In the genomic region with DNA sequence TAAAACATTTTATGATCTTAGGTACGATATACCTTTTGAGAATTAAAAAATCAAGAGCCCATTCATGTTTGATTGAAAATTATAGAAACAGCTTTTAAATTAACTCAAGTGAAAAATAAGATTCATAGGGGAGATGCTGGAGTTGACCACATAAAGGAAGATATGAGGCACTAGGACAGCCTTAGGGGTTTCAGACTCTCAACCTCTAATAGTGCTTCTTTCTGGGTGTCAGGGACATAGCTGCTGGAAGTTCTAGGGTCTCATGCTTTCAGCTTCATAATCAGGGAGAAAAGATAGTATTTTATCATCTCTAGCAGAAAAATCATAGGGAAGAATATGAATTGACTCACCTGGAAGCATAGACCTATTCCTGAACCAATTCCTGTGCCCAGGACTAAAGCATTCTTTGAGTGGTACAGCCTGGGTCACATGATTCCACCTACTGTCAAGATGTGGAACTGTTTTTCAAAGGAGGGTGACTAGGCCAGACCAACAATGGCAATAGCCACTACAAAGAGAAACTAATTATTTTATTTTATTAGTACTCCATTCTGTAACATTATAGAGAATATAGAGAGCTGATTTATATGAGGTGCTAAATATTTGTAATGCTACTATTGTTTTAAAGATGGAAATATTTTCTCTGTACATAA, we compare ENCODE assay signal across 8 cellular contexts. TPM values are rescaled to one million over a fixed set of nuclear protein-coding genes. Genes with fewer than 3 reads are reported as not detected.
A peak's percentile ranks its signal among the peaks of the same experiment; 100 is the strongest.
DNase-seq lines count a peak whose midpoint lies in the region; ATAC-seq and TF ChIP-seq lines count a peak whose summit lies in the region.

No MANE protein-coding gene starts in this region.

- no peak overlapping the region for H3K4me3 ChIP-seq in HEK293 (ENCODE audit: low read depth, low read length)
- H3K4me3 ChIP-seq in fibroblast of pulmonary artery (replicated peaks; ENCODE audit: low read depth, low read length), result no peak overlapping the region

- no peaks in the 10 kb centered on the region for H3K36me3 ChIP-seq in HEK293 (ENCODE audit: control insufficient read depth in 2 of 2, insufficient read depth in 1 of 2, low read length in 2 of 2)

- no peaks in the 10 kb centered on the region for H3K4me1 Mint-ChIP-seq in T-cell

- H3K4me1 ChIP-seq in HEK293 (ENCODE audit: control insufficient read depth, insufficient read depth, low read length), result no peaks in the 10 kb centered on the region

- no peak overlapping the region for H3K4me3 Mint-ChIP-seq in T-cell

- no peaks in the 10 kb centered on the region for H3K36me3 Mint-ChIP-seq in T-cell

- H3K27ac ChIP-seq in HEK293 (ENCODE audit: extremely low read depth, low read depth, low read length), result no peak overlapping the region

- H3K27ac Mint-ChIP-seq in T-cell, result no peak overlapping the region

- POLR2A ChIA-PET in HEK293 (lab: Yijun Ruan, JAX) (no interaction called here), T-cell (lab: Charles Lee) (no interaction called here)

- peak; percentile 50 for DNase-seq in M059J (ENCODE audit: low read depth)
- peak; percentile 27 for DNase-seq in fibroblast of pulmonary artery (ENCODE audit: low read depth)
- DNase-seq in cortex of kidney (lab: John Stamatoyannopoulos, UW), result no peak
- DNase-seq in mucosa of gallbladder (ENCODE audit: low spot score), result no peak
- DNase-seq in T-cell, result no peak
- no peak for DNase-seq in anterior cingulate cortex (lab: John Stamatoyannopoulos, UW)

- no peaks in the 10 kb centered on the region for H3K9me3 ChIP-seq in HEK293 (ENCODE audit: control insufficient read depth, insufficient read depth, low read depth, low read length)

- TF ChIP-seq CTCF in HEK293 (tag by site-specific recombination; IDR thresholded peaks at IDR 0.05) (no peak), fibroblast of pulmonary artery (IDR thresholded peaks at IDR 0.05; ENCODE audit: low read length, missing control alignments) (peak; percentile 43)

- no peaks in the 10 kb centered on the region for H3K9me3 Mint-ChIP-seq in T-cell

- ATAC-seq in GM18511 (IDR thresholded peaks at IDR 0.05; ENCODE audit: unreplicated experiment), result peak; percentile 94
- no peak for ATAC-seq in T-cell (replicated peaks in 1 of 4)

- CTCF ChIA-PET in HEK293 (lab: Yijun Ruan, JAX), result interaction anchor here (0.6 to 1.5 kb wide), 9 partner anchors 15 to 1441 kb away, joined by 3 to 5 read pairs (median 3); no protein-coding TSS in a partner anchor
- CTCF ChIA-PET in T-cell (lab: Charles Lee), result no interaction called here

- no peaks in the 10 kb centered on the region for H3K27me3 Mint-ChIP-seq in T-cell

TF ChIP-seq in HEK293, 187 proteins besides CTCF, POLR2A, EP300 and RAD21:
- TF ChIP-seq ZNF23 (tag by site-specific recombination; IDR thresholded peaks at IDR 0.05; ENCODE audit: borderline replicate concordance) (no peak), ZNF654 (tag by site-specific recombination; IDR thresholded peaks at IDR 0.05; ENCODE audit: low read depth) (0 out of 2 replicates have a peak, but pooled peaks have one; percentile 9)
TF ChIP-seq in HEK293: peak in this region for 1.

RNA-seq across cellular contexts. Expression of gene CENPW, which starts 27.8 kb away (rescaled TPM):
- total RNA-seq in M059J (2014; rRNA removed; shearing (Covaris generic)), result 32.1 and 43.3 TPM in 2 replicates
- 3.3 TPM for total RNA-seq in mucosa of gallbladder
- 1 to 10 TPM; 1.2 to 4.1 (median 1.9) TPM for total RNA-seq in T-cell

Comparison
In these comparisons a context has a peak if more than half of its experiments do, and no peak if none do; other contexts are left out.
1. DNase-seq: peak in M059J (single experiment) and fibroblast of pulmonary artery (single experiment); none in cortex of kidney (single experiment), mucosa of gallbladder (single experiment), T-cell (0 of 34) and anterior cingulate cortex (0 of 58).